7 cellular contexts compared by ENCODE assay signal in genomic region chr12:122258462-122258861, GRCh38. TPM values are rescaled to one million over a fixed set of nuclear protein-coding genes. Genes with fewer than 3 reads are reported as not detected.
DNase-seq lines count a peak whose midpoint lies in the region; ATAC-seq and TF ChIP-seq lines count a peak whose summit lies in the region.
"Not testable (repeated sequence)": the region's sequence is repeated elsewhere in the genome, so short reads cannot be mapped to it uniquely, and the experiment has no call there.
"Had no signal": no experiment of that assay in that cellular context is flagged by ENCODE, and none has a peak within 500 bp of the region (broad histone marks: within the 10 kb centered on the region; RNA-seq: fewer than 3 reads in every experiment).

No MANE protein-coding gene starts in this region.

- not testable (repeated sequence) for H3K27me3 ChIP-seq in GM23338 (ENCODE audit: insufficient read depth); sigmoid colon

- not testable (repeated sequence) for TF ChIP-seq POLR2A in sigmoid colon (IDR thresholded peaks at IDR 0.05)

- H3K27ac Mint-ChIP-seq in GM23338: not testable (repeated sequence)
- H3K27ac Mint-ChIP-seq in activated CD4-positive, alpha-beta memory T cell treated with anti-CD3 and anti-CD28 coated beads for 36 hours: peak overlapping the region; percentile 48
- peak overlapping the region; percentile 0 for H3K27ac Mint-ChIP-seq in activated T-cell treated with anti-CD3 and anti-CD28 coated beads, Interleukin-2, amount 50 U/mL, for 72 hours
- peak overlapping the region; percentile 16 to 38 for H3K27ac Mint-ChIP-seq in effector memory CD8-positive, alpha-beta T cell

- H3K27me3 Mint-ChIP-seq in GM23338 (ENCODE audit: insufficient read depth, low read depth, poor library complexity); activated CD4-positive, alpha-beta memory T cell treated with anti-CD3 and anti-CD28 coated beads for 36 hours; activated T-cell treated with anti-CD3 and anti-CD28 coated beads, Interleukin-2, amount 50 U/mL, for 72 hours (ENCODE audit: low read depth); effector memory CD8-positive, alpha-beta T cell: not testable (repeated sequence)

- H3K27ac ChIP-seq in GM23338 (ENCODE audit: low read depth): 0 out of 2 replicates have a peak overlapping the region, but pooled peaks have one; percentile 7
- not testable (repeated sequence) for H3K27ac ChIP-seq in sigmoid colon

- POLR2A ChIA-PET in activated CD4-positive, alpha-beta memory T cell treated with anti-CD3 and anti-CD28 coated beads for 36 hours (lab: Charles Lee): interaction anchor here (0.6 to 1.0 kb wide), 2 partner anchors 33 to 413 kb away, joined by 3 read pairs; no protein-coding TSS in a partner anchor

- not testable (repeated sequence) for H3K9me3 ChIP-seq in sigmoid colon

- H3F3A ChIP-seq in GM23338 (replicated peaks; ENCODE audit: low read depth): not testable (repeated sequence)

- TF ChIP-seq CTCF in GM23338 (conservative IDR thresholded peaks at IDR 0.05; ENCODE audit: low read depth in 2 of 2); sigmoid colon (IDR thresholded peaks at IDR 0.05): not testable (repeated sequence)

- not testable (repeated sequence) for H3K4me1 ChIP-seq in GM23338 (ENCODE audit: insufficient read depth); sigmoid colon

- DNase-seq in GM23338 (ENCODE audit: low spot score); activated T-cell treated with anti-CD3 and anti-CD28 coated beads, Interleukin-2, amount 50 U/mL, for 72 hours; effector memory CD8-positive, alpha-beta T cell: not testable (repeated sequence)
- peak; percentile 22 for DNase-seq in activated CD4-positive, alpha-beta memory T cell treated with anti-CD3 and anti-CD28 coated beads for 36 hours
- DNase-seq in sigmoid colon: peak; percentile 28

- not testable (repeated sequence) for H3K4me3 Mint-ChIP-seq in GM23338; activated CD4-positive, alpha-beta memory T cell treated with anti-CD3 and anti-CD28 coated beads for 36 hours; activated T-cell treated with anti-CD3 and anti-CD28 coated beads, Interleukin-2, amount 50 U/mL, for 72 hours; effector memory CD8-positive, alpha-beta T cell

- not testable (repeated sequence) for H3K4me2 ChIP-seq in GM23338

- H3K79me2 ChIP-seq in GM23338 (replicated peaks; ENCODE audit: insufficient read depth): not testable (repeated sequence)

- H3K9me2 ChIP-seq in GM23338 (ENCODE audit: insufficient read depth): not testable (repeated sequence)

- H3K9me3 Mint-ChIP-seq in GM23338; activated CD4-positive, alpha-beta memory T cell treated with anti-CD3 and anti-CD28 coated beads for 36 hours; activated T-cell treated with anti-CD3 and anti-CD28 coated beads, Interleukin-2, amount 50 U/mL, for 72 hours; effector memory CD8-positive, alpha-beta T cell: not testable (repeated sequence)

- H3K4me3 ChIP-seq in GM23338, sigmoid colon: not testable (repeated sequence)

- H4K20me1 ChIP-seq in GM23338 (replicated peaks; ENCODE audit: insufficient read depth): not testable (repeated sequence)

- CTCF ChIA-PET in activated CD4-positive, alpha-beta memory T cell treated with anti-CD3 and anti-CD28 coated beads for 36 hours (lab: Charles Lee): interaction anchor here (1.1 kb wide), 1 partner anchor 204 kb away, joined by 3 read pairs; no protein-coding TSS in a partner anchor

- 95 to 96% methylated on average over 4 of the region's 4 CpGs for WGBS in sigmoid colon, 2 donors

- not testable (repeated sequence) for TF ChIP-seq EP300 in sigmoid colon (IDR thresholded peaks at IDR 0.05)

- not testable (repeated sequence) for H2AFZ ChIP-seq in GM23338

- intact Hi-C loops in activated CD4-positive, alpha-beta memory T cell treated with anti-CD3 and anti-CD28 coated beads for 36 hours (cut with micrococcal nuclease); sigmoid colon (cut with DNase I): not testable (repeated sequence)

- H3K36me3 ChIP-seq in GM23338 (ENCODE audit: insufficient read depth) (peaks cover 20% of the 10 kb centered on the region; the same call in 1 of the 2 replicates), sigmoid colon (peaks cover 5 to 89% (median 31%) of the 10 kb centered on the region in 4 donors)

- peaks cover 47% of the 10 kb centered on the region for H3K36me3 Mint-ChIP-seq in GM23338 (ENCODE audit: low read depth)
- H3K36me3 Mint-ChIP-seq in activated CD4-positive, alpha-beta memory T cell treated with anti-CD3 and anti-CD28 coated beads for 36 hours: peaks cover 30% of the 10 kb centered on the region
- H3K36me3 Mint-ChIP-seq in activated T-cell treated with anti-CD3 and anti-CD28 coated beads, Interleukin-2, amount 50 U/mL, for 72 hours (ENCODE audit: insufficient read depth in 2 of 2): peaks cover 1 to 14% of the 10 kb centered on the region in 2 donors
- peaks cover 91% of the 10 kb centered on the region for H3K36me3 Mint-ChIP-seq in effector memory CD8-positive, alpha-beta T cell (ENCODE audit: insufficient read depth)

- ATAC-seq in GM23338; activated T-cell treated with anti-CD3 and anti-CD28 coated beads, Interleukin-2, amount 50 U/mL, for 72 hours (replicated peaks in 1 of 2); effector memory CD8-positive, alpha-beta T cell (replicated peaks): not testable (repeated sequence)
- peak; percentile 55 to 75 for ATAC-seq in activated CD4-positive, CD25-positive, alpha-beta regulatory T cell treated with anti-CD3 and anti-CD28 coated beads, Interleukin-2, amount 50 U/mL, for 24 hours

- H3K4me1 Mint-ChIP-seq in GM23338; activated CD4-positive, alpha-beta memory T cell treated with anti-CD3 and anti-CD28 coated beads for 36 hours (ENCODE audit: low read depth); activated T-cell treated with anti-CD3 and anti-CD28 coated beads, Interleukin-2, amount 50 U/mL, for 72 hours (ENCODE audit: low read depth): not testable (repeated sequence)
- H3K4me1 Mint-ChIP-seq in effector memory CD8-positive, alpha-beta T cell (ENCODE audit: low read depth in 2 of 2): peaks cover 3 to 25% of the 10 kb centered on the region in 2 donors

RNA-seq across cellular contexts. Expression of gene VPS33A, which starts 7.8 kb away (rescaled TPM):
- total RNA-seq in GM23338 (2014; rRNA removed; shearing (Covaris generic)): 33.4 and 48.0 TPM in 2 replicates
- 19.5 and 20.6 TPM in 2 replicates for polyA plus RNA-seq in GM23338 (2016; fragmentation: Nextera tagmentation; extraction: Ambion mirVana)
- 10 to 100 TPM; 24.2 to 24.6 TPM for total RNA-seq in activated CD4-positive, alpha-beta memory T cell treated with anti-CD3 and anti-CD28 coated beads for 36 hours
- total RNA-seq in activated T-cell treated with anti-CD3 and anti-CD28 coated beads, Interleukin-2, amount 50 U/mL, for 72 hours: 10 to 100 TPM; 23.5 to 24.1 TPM
- total RNA-seq in sigmoid colon: 10 to 100 TPM; 13.0 to 17.8 (median 16.4) TPM
- polyA plus RNA-seq in sigmoid colon: 10 to 100 TPM in 2 of 3 donors, 1 to 10 TPM in 1; 9.6 to 17.0 (median 10.6) TPM

RNA-seq across cellular contexts. Expression of gene DIABLO, which starts 32.6 kb away (rescaled TPM):
- total RNA-seq in GM23338 (2014; rRNA removed; shearing (Covaris generic)): 71.7 and 72.0 TPM in 2 replicates
- 77.0 and 82.7 TPM in 2 replicates for polyA plus RNA-seq in GM23338 (2016; fragmentation: Nextera tagmentation; extraction: Ambion mirVana)
- total RNA-seq in activated CD4-positive, alpha-beta memory T cell treated with anti-CD3 and anti-CD28 coated beads for 36 hours: 10 to 100 TPM; 51.8 to 52.0 TPM
- total RNA-seq in activated T-cell treated with anti-CD3 and anti-CD28 coated beads, Interleukin-2, amount 50 U/mL, for 72 hours: 10 to 100 TPM; 48.4 to 51.3 TPM
- total RNA-seq in sigmoid colon: 10 to 100 TPM; 43.4 to 56.7 (median 50.7) TPM
- polyA plus RNA-seq in sigmoid colon: 10 to 100 TPM; 55.5 to 61.3 (median 55.9) TPM

RNA-seq across cellular contexts. Expression of gene B3GNT4, which starts 55.0 kb away (rescaled TPM):
- 0.80 and 0.89 TPM in 2 replicates for total RNA-seq in GM23338 (2014; rRNA removed; shearing (Covaris generic))
- 1.8 and 2.4 TPM in 2 replicates for polyA plus RNA-seq in GM23338 (2016; fragmentation: Nextera tagmentation; extraction: Ambion mirVana)
- 1 to 10 TPM; 2.3 to 3.6 TPM for total RNA-seq in activated CD4-positive, alpha-beta memory T cell treated with anti-CD3 and anti-CD28 coated beads for 36 hours
- 1 to 10 TPM in 1 of 2 donors, under 1 TPM in 1; 0.55 to 1.1 TPM for total RNA-seq in activated T-cell treated with anti-CD3 and anti-CD28 coated beads, Interleukin-2, amount 50 U/mL, for 72 hours
- under 1 TPM in 2 of 4 donors, not detected in 2; under 0.01 to 0.55 TPM for total RNA-seq in sigmoid colon
- polyA plus RNA-seq in sigmoid colon: 1 to 10 TPM in 1 of 3 donors, under 1 TPM in 2; 0.46 to 1.0 (median 0.60) TPM
- total RNA-seq: GM12878 had no signal
